Comparison of ENCODE assay signal across 1 cellular context in the genomic region with DNA sequence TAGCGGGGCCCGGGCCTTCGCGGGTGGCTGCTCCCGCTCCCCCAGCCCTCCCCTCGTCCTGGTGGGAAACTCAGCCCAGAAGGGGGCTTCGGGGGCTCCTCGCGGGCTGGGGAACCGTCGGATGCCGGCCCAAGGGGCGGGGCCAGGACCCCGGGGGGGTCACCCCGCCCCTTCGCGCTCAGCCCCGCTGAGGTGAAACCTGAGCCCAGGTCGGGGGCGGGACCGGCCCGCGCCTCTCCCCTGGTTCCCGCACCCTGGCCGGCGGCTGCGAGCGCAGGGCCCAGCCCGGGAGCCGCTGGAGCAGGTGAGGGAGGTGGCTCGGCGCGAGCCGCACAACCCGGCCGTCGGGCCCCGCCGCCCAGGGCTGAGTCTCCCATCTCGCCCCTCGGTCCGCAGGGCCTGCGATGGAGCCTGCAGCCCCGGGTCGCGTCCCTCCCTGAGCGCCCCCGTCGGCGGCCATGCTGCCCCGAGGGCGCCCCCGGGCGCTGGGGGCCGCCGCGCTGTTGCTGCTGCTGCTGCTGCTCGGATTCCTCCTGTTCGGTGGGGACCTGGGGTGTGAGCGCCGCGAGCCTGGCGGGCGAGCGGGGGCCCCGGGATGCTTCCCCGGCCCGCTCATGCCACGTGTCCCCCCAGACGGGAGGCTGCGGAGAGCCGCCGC.
TF ChIP-seq lines count a peak whose summit lies in the region.

A gene (plus strand): TSS at position 232 of the 658 bp plus-strand sequence. CDS start 227 bp downstream, at position 459.

TF ChIP-seq in IMR-90, 13 proteins besides CTCF, POLR2A, EP300 and RAD21 (continued from another document):
- no peak for TF ChIP-seq MAFK (IDR thresholded peaks at IDR 0.05; ENCODE audit: low read depth, low read length)
- TF ChIP-seq CHD1 (IDR thresholded peaks at IDR 0.05; ENCODE audit: low read depth, low read length): no peak
- no peak for TF ChIP-seq CEBPB (IDR thresholded peaks at IDR 0.05; ENCODE audit: low read depth, low read length)
- TF ChIP-seq NFE2L2 (IDR thresholded peaks at IDR 0.05; ENCODE audit: low read depth, low read length): no peak
